27 cellular contexts compared by ENCODE assay signal in the genomic region with DNA sequence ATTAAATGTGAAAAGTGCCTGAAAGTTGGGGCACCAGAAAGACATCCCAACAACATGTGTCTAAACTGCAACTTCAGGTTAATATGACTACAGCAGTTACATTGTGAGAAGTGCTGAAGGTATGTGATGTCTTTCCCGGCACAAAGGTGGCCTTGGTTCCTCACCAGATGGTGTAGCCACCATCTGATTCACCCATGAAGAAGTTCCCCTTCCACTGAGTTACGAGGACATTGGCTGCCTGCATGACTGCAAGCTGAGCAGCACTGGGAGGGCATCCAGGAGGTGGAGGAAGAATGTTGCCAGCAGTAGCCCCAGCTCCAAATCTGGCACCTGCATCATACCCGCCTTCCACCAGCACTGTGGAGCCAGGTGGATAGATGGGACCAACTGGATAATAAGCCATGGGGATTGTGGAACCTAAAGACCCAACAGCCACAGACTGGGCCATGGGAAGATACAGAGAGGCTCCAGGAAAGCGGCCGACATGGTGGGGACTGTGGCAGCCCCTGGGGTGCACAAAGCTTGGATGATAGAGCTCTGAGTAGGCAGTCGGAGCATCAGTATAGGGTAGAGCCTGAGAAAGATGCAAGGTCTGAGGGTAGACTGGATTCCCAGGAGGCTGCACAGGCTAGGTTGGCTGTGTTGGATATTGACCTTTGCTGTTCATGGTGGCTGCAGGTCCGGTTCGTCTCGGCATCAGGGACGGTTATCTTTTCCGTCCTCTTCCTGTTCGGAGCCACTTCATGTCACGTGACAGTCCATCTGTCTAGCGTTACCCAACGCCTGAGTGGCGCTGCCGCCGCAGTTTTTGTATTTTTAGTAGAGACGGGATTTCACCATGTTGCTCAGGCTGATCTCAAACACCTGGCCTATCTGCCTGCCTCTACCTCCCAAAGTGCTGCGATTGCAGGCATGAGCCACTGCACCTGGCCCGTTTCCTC.
"Had no signal": no experiment of that assay in that cellular context is flagged by ENCODE, and none has a peak within 500 bp of the region (broad histone marks: within the 10 kb centered on the region; RNA-seq: fewer than 3 reads in every experiment).

No MANE protein-coding gene starts in this region.

- ATAC-seq: activated CD8-positive, alpha-beta T cell treated with anti-CD3 and anti-CD28 coated beads for 36 hours; activated naive CD8-positive, alpha-beta T cell treated with anti-CD3 and anti-CD28 coated beads, Interleukin-2, amount 50 U/mL, for 24 hours; foreskin keratinocyte; stimulated activated effector memory CD8-positive, alpha-beta T cell treated with anti-CD3 and anti-CD28 coated beads, Interleukin-12 subunit alpha, Interleukin-12 subunit beta, amount 100 ng/mL, for 72 hours; stimulated activated naive CD8-positive, alpha-beta T cell treated with anti-CD3 and anti-CD28 coated beads, Interleukin-15, amount 100 ng/mL, for 72 hours had no signal

- H3K4me1 ChIP-seq: breast epithelium, esophagus muscularis mucosa, foreskin keratinocyte, heart right ventricle, prostate gland, sigmoid colon, upper lobe of left lung had no signal

- H3K27me3 ChIP-seq: breast epithelium, esophagus muscularis mucosa, foreskin keratinocyte, heart right ventricle, neutrophil, ovary, sigmoid colon, upper lobe of left lung had no signal

- FAIRE-seq: colon, small intestine had no signal

- H3K36me3 ChIP-seq: breast epithelium, ovary, prostate gland had no signal

- H3K4me3 ChIP-seq: breast epithelium, esophagus muscularis mucosa, heart right ventricle, ovary, prostate gland, sigmoid colon, upper lobe of left lung had no signal

- DNase-seq: activated B cell treated with CpG ODN at 0.5 μM for 24 hours; activated CD4-positive, alpha-beta T cell treated with anti-CD3 and anti-CD28 coated beads, Interleukin-2, amount 50 U/mL, for 1 hour; activated CD8-positive, alpha-beta T cell treated with anti-CD3 and anti-CD28 coated beads for 36 hours; activated naive CD8-positive, alpha-beta T cell treated with anti-CD3 and anti-CD28 coated beads, Interleukin-2, amount 50 U/mL, for 24 hours; activated T-cell treated with anti-CD3 and anti-CD28 coated beads, Interleukin-2, amount 50 U/mL, for 48 hours; amygdala; dermis blood vessel endothelial cell; effector CD4-positive, alpha-beta T cell; foreskin keratinocyte; heart right ventricle; kidney glomerular epithelial cell; naive B cell; nephron progenitor cell; ovary; sigmoid colon; small intestine; stimulated activated CD4-positive, alpha-beta T cell treated with anti-CD3 and anti-CD28 coated beads, Interleukin-4, amount 100 ng/mL, for 24 hours; stimulated activated naive CD8-positive, alpha-beta T cell treated with anti-CD3 and anti-CD28 coated beads, Interleukin-15, amount 100 ng/mL, for 72 hours; substantia nigra; T-helper 2 cell; upper lobe of left lung had no signal

- H3K27ac ChIP-seq: breast epithelium, esophagus muscularis mucosa, foreskin keratinocyte, heart right ventricle, neutrophil, ovary, prostate gland, sigmoid colon, upper lobe of left lung had no signal

- H3K9me3 ChIP-seq: breast epithelium, esophagus muscularis mucosa, heart right ventricle, neutrophil, ovary, prostate gland, sigmoid colon, upper lobe of left lung had no signal
